Comparison of ENCODE assay signal across 9 cellular contexts in genomic region chr2:8539743-8540551, GRCh38.
DNase-seq lines count a peak whose midpoint lies in the region; ATAC-seq and TF ChIP-seq lines count a peak whose summit lies in the region.
"Had no signal": no experiment of that assay in that cellular context is flagged by ENCODE, and none has a peak within 500 bp of the region (broad histone marks: within the 10 kb centered on the region; RNA-seq: fewer than 3 reads in every experiment).

No MANE protein-coding gene starts in this region.

- H3K27me3 Mint-ChIP-seq in brain: peaks cover 8% of the 10 kb centered on the region

- no peaks in the 10 kb centered on the region for H3K9me3 ChIP-seq in BLaER1 treated with 17β-estradiol and CSF1 and Interleukin-3, amounts not matched to agents 10 nM and 100 nM (replicated peaks in 1 of 11)
- H3K9me3 ChIP-seq in mucosa of descending colon: no peaks in the 10 kb centered on the region

- H3K36me3 Mint-ChIP-seq in brain: no peaks in the 10 kb centered on the region

- ATAC-seq in mucosa of descending colon: peak; percentile 72
- no peak for ATAC-seq in GM19035 (IDR thresholded peaks at IDR 0.05; ENCODE audit: unreplicated experiment)
- ATAC-seq: GM12878 had no signal

- no peaks in the 10 kb centered on the region for H3K27me3 ChIP-seq in BLaER1 treated with 17β-estradiol and CSF1 and Interleukin-3, amounts not matched to agents 10 nM and 100 nM

- peaks cover 0 to 2% (median 0%) of the 10 kb centered on the region in 5 experiments for H3K9me3 Mint-ChIP-seq in brain

- peaks cover 88% of the 10 kb centered on the region for H3K4me1 Mint-ChIP-seq in brain

- H3K27ac Mint-ChIP-seq in brain: peak overlapping the region in 4 of 5 experiments; percentile 48 to 86 (median 86)

- H3K27ac ChIP-seq in BLaER1 treated with 17β-estradiol and CSF1 and Interleukin-3, amounts not matched to agents 10 nM and 100 nM: peak overlapping the region; percentile 73 to 99 (median 98)

- intact Hi-C loops in mucosa of descending colon (cut with DNase I, micrococcal nuclease): no loop called here

- H3K4me1 ChIP-seq in BLaER1 treated with 17β-estradiol and CSF1 and Interleukin-3, amounts not matched to agents 10 nM and 100 nM: peaks cover 98 to 100% (median 99%) of the 10 kb centered on the region in 10 experiments
- peaks cover 25% of the 10 kb centered on the region for H3K4me1 ChIP-seq in mucosa of descending colon (ENCODE audit: low read depth)

- no peaks in the 10 kb centered on the region for H3K36me3 ChIP-seq in BLaER1 treated with 17β-estradiol and CSF1 and Interleukin-3, amounts not matched to agents 10 nM and 100 nM
- H3K36me3 ChIP-seq in mucosa of descending colon (ENCODE audit: low read depth): no peaks in the 10 kb centered on the region

- peak; percentile 63 for TF ChIP-seq CTCF in LNCaP clone FGC (IDR thresholded peaks at IDR 0.05; ENCODE audit: control insufficient read depth, extremely low read depth, insufficient read depth)
- TF ChIP-seq CTCF in brain (conservative IDR thresholded peaks at IDR 0.05): peak in 1 of 2 experiments; percentile 26
- TF ChIP-seq CTCF in mucosa of descending colon (IDR thresholded peaks at IDR 0.05): peak; percentile 12

- peak; percentile 99 for DNase-seq in LNCaP clone FGC (ENCODE audit: low read depth)
- peak in 2 of 3 donors; percentile 69 to 83 for DNase-seq in mucosa of descending colon
- no peak for DNase-seq in NCI-H446 (lab: John Stamatoyannopoulos, UW)
- no peak for DNase-seq in DMS 273 (lab: John Stamatoyannopoulos, UW; ENCODE audit: unreplicated experiment)
- no peak for DNase-seq in SKM-1 treated with dmso at 0.1 percent for 144 hours (lab: John Stamatoyannopoulos, UW; ENCODE audit: unreplicated experiment)

- H3K4me2 ChIP-seq in BLaER1 treated with 17β-estradiol and CSF1 and Interleukin-3, amounts not matched to agents 10 nM and 100 nM: peak overlapping the region; percentile 84 to 97 (median 93)

- H3K9ac ChIP-seq in BLaER1 treated with 17β-estradiol and CSF1 and Interleukin-3, amounts not matched to agents 10 nM and 100 nM: peak overlapping the region; percentile 70 to 91 (median 86)

- H3K4me3 ChIP-seq in BLaER1 treated with 17β-estradiol and CSF1 and Interleukin-3, amounts not matched to agents 10 nM and 100 nM: peak overlapping the region in 4 of 10 experiments; percentile 8 to 29 (median 14); a peak in 3 of 20 replicates
- H3K4me3 ChIP-seq in LNCaP clone FGC (ENCODE audit: low read depth, low read length) (no peak overlapping the region), mucosa of descending colon (no peak overlapping the region)
- H3K4me3 ChIP-seq: GM12878 had no signal

- no peaks in the 10 kb centered on the region for H4K20me1 ChIP-seq in BLaER1 treated with 17β-estradiol and CSF1 and Interleukin-3, amounts not matched to agents 10 nM and 100 nM

- peak overlapping the region in 1 of 5 experiments; percentile 30 for H3K4me3 Mint-ChIP-seq in brain

Comparison
In these comparisons a context has a peak if more than half of its experiments do, and no peak if none do; other contexts are left out.
1. DNase-seq: peak in LNCaP clone FGC (single experiment) and mucosa of descending colon (2 of 3); none in NCI-H446 (0 of 2), DMS 273 (single experiment) and SKM-1 treated with dmso at 0.1 percent for 144 hours (single experiment).